ENCODE assay signal across 15 cellular contexts in genomic region chr16:19929062-19929511, GRCh38. TPM values are rescaled to one million over a fixed set of nuclear protein-coding genes. Genes with fewer than 3 reads are reported as not detected.
DNase-seq lines count a peak whose midpoint lies in the region; ATAC-seq and TF ChIP-seq lines count a peak whose summit lies in the region.
"Had no signal": no experiment of that assay in that cellular context is flagged by ENCODE, and none has a peak within 500 bp of the region (broad histone marks: within the 10 kb centered on the region; RNA-seq: fewer than 3 reads in every experiment).

No MANE protein-coding gene starts in this region.

- no peaks in the 10 kb centered on the region for H3K9me3 Mint-ChIP-seq in type B pancreatic cell
- H3K9me3 Mint-ChIP-seq: CD8-positive, alpha-beta T cell; IgD-negative memory B cell had no signal

- H3K4me1 Mint-ChIP-seq in type B pancreatic cell (ENCODE audit: unreplicated experiment), result no peaks in the 10 kb centered on the region
- H3K4me1 Mint-ChIP-seq: CD14-positive monocyte, IgD-negative memory B cell had no signal

- DNase-seq in NCI-H82 treated with DMSO at 0.1 percent for 48 hours (lab: John Stamatoyannopoulos, UW; ENCODE audit: unreplicated experiment) (peak; percentile 95), ecto neural progenitor cell (ENCODE audit: low spot score) (peak; percentile 36), left kidney (ENCODE audit: low read depth, low spot score) (peak; percentile 46), type B pancreatic cell (ENCODE audit: extremely low spot score, unreplicated experiment) (peak; percentile 31), NCI-H2081 (lab: John Stamatoyannopoulos, UW) (no peak), PC-9 (no peak)
- DNase-seq: CD8-positive, alpha-beta T cell; COR-L47; DND-41; GF-D8 had no signal

- no peaks in the 10 kb centered on the region for H3K4me1 ChIP-seq in PC-9 (replicated peaks; ENCODE audit: insufficient read depth)

- CTCF ChIA-PET in PC-9 (lab: Charles Lee), result no interaction called here

- no peak overlapping the region for H3K4me3 ChIP-seq in PC-9
- H3K4me3 ChIP-seq: A549 had no signal

- H3F3A ChIP-seq in PC-9 (ENCODE audit: insufficient read depth, low read depth), result no peaks in the 10 kb centered on the region

- H3K27ac Mint-ChIP-seq in type B pancreatic cell, result no peak overlapping the region
- H3K27ac Mint-ChIP-seq: CD14-positive monocyte; CD8-positive, alpha-beta T cell; IgD-negative memory B cell had no signal

- no peak overlapping the region for H2AFZ ChIP-seq in PC-9

- H3K9me3 ChIP-seq in PC-9 (ENCODE audit: insufficient read depth, low read depth), result no peaks in the 10 kb centered on the region
- H3K9me3 ChIP-seq: A549 had no signal

- no peak overlapping the region for H3K27ac ChIP-seq in PC-9
- H3K27ac ChIP-seq: A549 had no signal

- H3K27me3 Mint-ChIP-seq in type B pancreatic cell, result peaks cover 18% of the 10 kb centered on the region

- no peaks in the 10 kb centered on the region for H4K20me1 ChIP-seq in PC-9 (ENCODE audit: insufficient read depth)

- no peaks in the 10 kb centered on the region for H3K79me2 ChIP-seq in PC-9 (ENCODE audit: low read depth)

- H3K4me3 Mint-ChIP-seq in type B pancreatic cell, result no peak overlapping the region
- H3K4me3 Mint-ChIP-seq: CD14-positive monocyte; CD8-positive, alpha-beta T cell; IgD-negative memory B cell had no signal

- no peaks in the 10 kb centered on the region for H3K9me2 ChIP-seq in PC-9 (ENCODE audit: insufficient read depth)

- ATAC-seq in HG03097 (IDR thresholded peaks at IDR 0.05; ENCODE audit: low FRiP score, unreplicated experiment), result no peak
- ATAC-seq in HG03571 (IDR thresholded peaks at IDR 0.05; ENCODE audit: unreplicated experiment), result no peak
- ATAC-seq: A549; CD8-positive, alpha-beta T cell had no signal

- H3K4me2 ChIP-seq in PC-9, result no peak overlapping the region
- H3K4me2 ChIP-seq: A549 had no signal

- H3K27me3 ChIP-seq in PC-9 (ENCODE audit: insufficient read depth, low read depth), result peaks cover 57% of the 10 kb centered on the region

- POLR2A ChIA-PET in PC-9 (lab: Charles Lee; ENCODE audit: unreplicated experiment), result no interaction called here

- intact Hi-C loops in PC-9 (cut with micrococcal nuclease; ENCODE audit: unreplicated experiment), result no loop called here

- no peaks in the 10 kb centered on the region for H3K36me3 ChIP-seq in PC-9 (ENCODE audit: low read depth)

- TF ChIP-seq CTCF in type B pancreatic cell (conservative IDR thresholded peaks at IDR 0.05) (no peak), PC-9 (conservative IDR thresholded peaks at IDR 0.05) (no peak)

- H3K36me3 Mint-ChIP-seq in type B pancreatic cell, result no peaks in the 10 kb centered on the region
- H3K36me3 Mint-ChIP-seq: CD14-positive monocyte; CD8-positive, alpha-beta T cell; IgD-negative memory B cell had no signal

- no TSS peak for BruUV-seq in PC-9 (replicated peaks; lab: Mats Ljungman, UMichigan)

RNA-seq across cellular contexts. Expression of gene GPRC5B, which starts 44.4 kb away (rescaled TPM):
- total RNA-seq in type B pancreatic cell (ENCODE audit: low replicate concordance), result 25.8 and 53.8 TPM in 2 replicates
- total RNA-seq in PC-9 (2021), result 62.0 and 70.2 TPM in 2 replicates

Comparison
In these comparisons a context has a peak if more than half of its experiments do, and no peak if none do; other contexts are left out.
1. DNase-seq: peak in NCI-H82 treated with DMSO at 0.1 percent for 48 hours (single experiment), ecto neural progenitor cell (single experiment), left kidney (single experiment) and type B pancreatic cell (single experiment); none in NCI-H2081 (0 of 2) and PC-9 (0 of 2).